13 cellular contexts compared by ENCODE assay signal in the genomic region with DNA sequence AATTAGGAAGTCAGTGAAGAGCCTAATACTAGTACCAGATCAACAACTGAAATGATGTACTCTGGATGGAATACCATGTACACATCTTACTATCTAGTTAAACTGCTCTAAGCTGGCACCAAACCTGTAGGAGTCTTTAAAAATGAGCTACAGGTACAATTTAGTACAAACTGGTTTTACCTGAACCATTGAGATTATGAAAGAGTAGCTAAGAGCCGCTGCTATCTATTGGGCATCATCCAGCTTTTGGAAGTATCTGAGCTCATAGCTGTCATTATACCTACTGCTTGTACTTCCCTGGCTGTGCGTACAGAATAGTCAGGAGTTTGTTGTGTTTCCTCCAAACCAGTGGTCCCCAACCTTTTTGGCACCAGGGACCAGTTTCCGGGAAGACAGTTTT. TPM values are rescaled to one million over a fixed set of nuclear protein-coding genes. Genes with fewer than 3 reads are reported as not detected.
DNase-seq lines count a peak whose midpoint lies in the region; ATAC-seq and TF ChIP-seq lines count a peak whose summit lies in the region.
"Had no signal": no experiment of that assay in that cellular context is flagged by ENCODE, and none has a peak within 500 bp of the region (broad histone marks: within the 10 kb centered on the region; RNA-seq: fewer than 3 reads in every experiment).

No MANE protein-coding gene starts in this region.

- H4K20me1 ChIP-seq in hepatocyte (ENCODE audit: insufficient read depth, poor library complexity, severe bottlenecking), result no peaks in the 10 kb centered on the region

- peaks cover 0 to 2% (median 1%) of the 10 kb centered on the region in 3 donors for H3K27me3 Mint-ChIP-seq in immature natural killer cell (ENCODE audit: low read depth in 3 of 3)

- CTCF ChIA-PET in HEK293 (lab: Yijun Ruan, JAX), result no interaction called here

- H3K36me3 Mint-ChIP-seq in immature natural killer cell, result peaks cover 5 to 33% (median 31%) of the 10 kb centered on the region in 3 donors
- H3K36me3 Mint-ChIP-seq: CD8-positive, alpha-beta memory T cell had no signal

- TF ChIP-seq CTCF in HEK293 (tag by site-specific recombination; IDR thresholded peaks at IDR 0.05), result no peak
- no peak for TF ChIP-seq CTCF in hepatocyte (IDR thresholded peaks at IDR 0.05; ENCODE audit: poor library complexity)

- no peaks in the 10 kb centered on the region for H3K4me1 Mint-ChIP-seq in immature natural killer cell
- H3K4me1 Mint-ChIP-seq: CD8-positive, alpha-beta memory T cell had no signal

- H3K27me3 ChIP-seq in hepatocyte, result no peaks in the 10 kb centered on the region

- POLR2A ChIA-PET in HEK293 (lab: Yijun Ruan, JAX), result interaction anchor here (1.3 kb wide), 1 partner anchor 36 kb away, joined by 3 read pairs; no protein-coding TSS in a partner anchor

- no peak overlapping the region for H3K4me3 Mint-ChIP-seq in immature natural killer cell
- H3K4me3 Mint-ChIP-seq: CD8-positive, alpha-beta memory T cell; HFFc6 had no signal

- H3K79me2 ChIP-seq in hepatocyte, result no peaks in the 10 kb centered on the region

- H3K36me3 ChIP-seq in HEK293 (ENCODE audit: control insufficient read depth in 2 of 2, insufficient read depth in 1 of 2, low read length in 2 of 2) (peaks cover 0 to 3% of the 10 kb centered on the region in 2 experiments; a peak in 1 of 3 replicates), hepatocyte (replicated peaks; ENCODE audit: insufficient read depth, low read depth) (no peaks in the 10 kb centered on the region)
- H3K36me3 ChIP-seq: HAP-1 had no signal

- H3K4me2 ChIP-seq in hepatocyte, result peak overlapping the region; percentile 59

- H3K9me3 ChIP-seq in HEK293 (ENCODE audit: control insufficient read depth, insufficient read depth, low read depth, low read length) (no peaks in the 10 kb centered on the region), hepatocyte (ENCODE audit: low read depth) (no peaks in the 10 kb centered on the region)
- H3K9me3 ChIP-seq: Caco-2, HAP-1 had no signal

- H3K27ac ChIP-seq in HEK293 (ENCODE audit: extremely low read depth, low read depth, low read length), result no peak overlapping the region
- H3K27ac ChIP-seq in hepatocyte, result peak overlapping the region; percentile 74

- H3K9me2 ChIP-seq in hepatocyte (replicated peaks; ENCODE audit: insufficient read depth), result no peaks in the 10 kb centered on the region

- WGBS in hepatocyte (ENCODE audit: low lambda C conversion rate, missing lambda C conversion rate), result 92% methylated on average over 3 of the region's 3 CpGs

- H3K4me1 ChIP-seq in HEK293 (ENCODE audit: control insufficient read depth, insufficient read depth, low read length), result no peaks in the 10 kb centered on the region
- no peaks in the 10 kb centered on the region for H3K4me1 ChIP-seq in hepatocyte (ENCODE audit: insufficient read depth)
- H3K4me1 ChIP-seq: HAP-1 had no signal

- peak; percentile 63 for DNase-seq in NCI-H2029 treated with DMSO at 0.1 percent for 48 hours (lab: John Stamatoyannopoulos, UW)
- no peak for DNase-seq in hepatocyte (ENCODE audit: low spot score)
- no peak for DNase-seq in immature natural killer cell
- DNase-seq: Caco-2; CD8-positive, alpha-beta memory T cell; DND-41; GDM1; HFFc6; IMR-90 had no signal

- peaks cover 0 to 2% (median 0%) of the 10 kb centered on the region in 6 donors for H3K9me3 Mint-ChIP-seq in immature natural killer cell
- H3K9me3 Mint-ChIP-seq: HFFc6 had no signal

- H3K4me3 ChIP-seq in HEK293 (ENCODE audit: low read depth, low read length), result no peak overlapping the region
- H3K4me3 ChIP-seq in hepatocyte, result no peak overlapping the region
- H3K4me3 ChIP-seq: HAP-1 had no signal

- ATAC-seq in GM18520 (IDR thresholded peaks at IDR 0.05; ENCODE audit: unreplicated experiment) (no peak), GM21576 (IDR thresholded peaks at IDR 0.05; ENCODE audit: unreplicated experiment) (no peak)

- no peak overlapping the region for H2AFZ ChIP-seq in hepatocyte

- H3K27ac Mint-ChIP-seq in immature natural killer cell, result no peak overlapping the region
- H3K27ac Mint-ChIP-seq: CD8-positive, alpha-beta memory T cell; HFFc6 had no signal

TF ChIP-seq in HEK293, 187 proteins besides CTCF, POLR2A, EP300 and RAD21:
- TF ChIP-seq, protein P1, sequence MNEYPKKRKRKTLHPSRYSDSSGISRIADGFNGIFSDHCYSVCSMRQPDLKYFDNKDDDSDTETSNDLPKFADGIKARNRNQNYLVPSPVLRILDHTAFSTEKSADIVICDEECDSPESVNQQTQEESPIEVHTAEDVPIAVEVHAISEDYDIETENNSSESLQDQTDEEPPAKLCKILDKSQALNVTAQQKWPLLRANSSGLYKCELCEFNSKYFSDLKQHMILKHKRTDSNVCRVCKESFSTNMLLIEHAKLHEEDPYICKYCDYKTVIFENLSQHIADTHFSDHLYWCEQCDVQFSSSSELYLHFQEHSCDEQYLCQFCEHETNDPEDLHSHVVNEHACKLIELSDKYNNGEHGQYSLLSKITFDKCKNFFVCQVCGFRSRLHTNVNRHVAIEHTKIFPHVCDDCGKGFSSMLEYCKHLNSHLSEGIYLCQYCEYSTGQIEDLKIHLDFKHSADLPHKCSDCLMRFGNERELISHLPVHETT (tag by site-specific recombination; IDR thresholded peaks at IDR 0.05), result no peak
- 0 out of 2 replicates have a peak, but pooled peaks have one; percentile 45 for TF ChIP-seq SCRT2 (tag by site-specific recombination; IDR thresholded peaks at IDR 0.05)
- TF ChIP-seq, protein P2, sequence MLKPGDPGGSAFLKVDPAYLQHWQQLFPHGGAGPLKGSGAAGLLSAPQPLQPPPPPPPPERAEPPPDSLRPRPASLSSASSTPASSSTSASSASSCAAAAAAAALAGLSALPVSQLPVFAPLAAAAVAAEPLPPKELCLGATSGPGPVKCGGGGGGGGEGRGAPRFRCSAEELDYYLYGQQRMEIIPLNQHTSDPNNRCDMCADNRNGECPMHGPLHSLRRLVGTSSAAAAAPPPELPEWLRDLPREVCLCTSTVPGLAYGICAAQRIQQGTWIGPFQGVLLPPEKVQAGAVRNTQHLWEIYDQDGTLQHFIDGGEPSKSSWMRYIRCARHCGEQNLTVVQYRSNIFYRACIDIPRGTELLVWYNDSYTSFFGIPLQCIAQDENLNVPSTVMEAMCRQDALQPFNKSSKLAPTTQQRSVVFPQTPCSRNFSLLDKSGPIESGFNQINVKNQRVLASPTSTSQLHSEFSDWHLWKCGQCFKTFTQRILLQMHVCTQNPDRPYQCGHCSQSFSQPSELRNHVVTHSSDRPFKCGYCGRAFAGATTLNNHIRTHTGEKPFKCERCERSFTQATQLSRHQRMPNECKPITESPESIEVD (tag by site-specific recombination; IDR thresholded peaks at IDR 0.05), result no peak
- no peak for TF ChIP-seq ZNF292 (tag by site-specific recombination; IDR thresholded peaks at IDR 0.05; ENCODE audit: borderline replicate concordance, low read depth)
- no peak for TF ChIP-seq HOXA7 (CRISPR knock-in tag; IDR thresholded peaks at IDR 0.05; ENCODE audit: borderline replicate concordance)
- no peak for TF ChIP-seq SP7 (tag by site-specific recombination; IDR thresholded peaks at IDR 0.05)
- no peak for TF ChIP-seq ZNF354C (tag by site-specific recombination; IDR thresholded peaks at IDR 0.05; ENCODE audit: borderline replicate concordance, low read depth)
- no peak for TF ChIP-seq ZNF785 (tag by site-specific recombination; IDR thresholded peaks at IDR 0.05)
- no peak for TF ChIP-seq ZFP41 (tag by site-specific recombination; IDR thresholded peaks at IDR 0.05; ENCODE audit: borderline replicate concordance)

RNA-seq across cellular contexts. Expression of a gene that starts 12.4 kb away (rescaled TPM):
- 4.7 and 5.3 TPM in 2 replicates for total RNA-seq in hepatocyte
- polyA plus RNA-seq in hepatocyte (4.8 and 5.6 TPM in 2 replicates), immature natural killer cell (1 to 10 TPM; 1.3 to 5.8 (median 1.7) TPM)
- polyA plus RNA-seq: CD8-positive, alpha-beta memory T cell had no signal
